8 cellular contexts compared by ENCODE assay signal in the genomic region with DNA sequence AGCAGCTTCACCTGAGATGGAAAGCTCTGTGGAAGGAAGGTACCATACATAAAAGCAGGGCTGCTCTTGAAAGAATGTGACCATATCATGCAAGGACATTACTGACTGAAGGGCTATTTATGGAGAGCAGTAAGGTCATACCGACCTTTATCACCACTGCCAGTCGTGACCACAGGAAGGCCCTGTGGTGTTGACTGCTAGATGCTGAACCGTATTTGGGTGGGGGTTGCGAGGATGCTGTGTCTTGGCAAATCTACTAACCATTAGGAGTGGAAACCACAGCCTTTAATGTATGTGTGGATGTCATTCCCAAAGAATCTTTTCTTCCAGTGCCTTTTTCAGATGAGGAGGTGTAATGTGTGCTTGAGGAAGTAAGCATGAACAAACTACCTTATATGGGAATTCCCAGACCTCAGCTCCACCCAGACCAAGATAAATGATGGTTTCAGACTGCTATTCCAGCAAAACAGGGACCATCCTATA.
DNase-seq lines count a peak whose midpoint lies in the region; ATAC-seq and TF ChIP-seq lines count a peak whose summit lies in the region.

No MANE protein-coding gene starts in this region.

- no peaks in the 10 kb centered on the region for H3K36me3 ChIP-seq in stomach smooth muscle (ENCODE audit: control insufficient read depth in 2 of 2, insufficient read depth in 2 of 2, low read length in 2 of 2)
- H3K36me3 ChIP-seq in A673 (ENCODE audit: insufficient read depth, low read length, poor library complexity, severe bottlenecking), result no peaks in the 10 kb centered on the region

- peak; percentile 62 for ATAC-seq in GM19035 (IDR thresholded peaks at IDR 0.05; ENCODE audit: unreplicated experiment)
- ATAC-seq in HG03521 (IDR thresholded peaks at IDR 0.05; ENCODE audit: unreplicated experiment), result peak; percentile 63
- ATAC-seq in left cardiac atrium, result peak; percentile 41 to 43

- no peaks in the 10 kb centered on the region for H3K27me3 ChIP-seq in stomach smooth muscle (ENCODE audit: control insufficient read depth in 1 of 2, insufficient read depth in 2 of 2, low read length in 2 of 2)
- no peaks in the 10 kb centered on the region for H3K27me3 ChIP-seq in A673 (replicated peaks; ENCODE audit: insufficient read depth, low read depth, low read length, poor library complexity)

- H3K4me3 ChIP-seq in WI38 (ENCODE audit: low read depth, low read length) (peak overlapping the region; percentile 35; the same call in 1 of the 2 replicates), stomach smooth muscle (ENCODE audit: low read length in 2 of 2) (no peak overlapping the region), A673 (ENCODE audit: low read depth, low read length, poor library complexity, severe bottlenecking) (no peak overlapping the region)

- CTCF ChIA-PET in A673 (lab: Charles Lee), result interaction anchor here (2.3 kb wide), 1 partner anchor 11 kb away, joined by 7 read pairs; no protein-coding TSS in a partner anchor

- TF ChIP-seq CTCF in WI38 (IDR thresholded peaks at IDR 0.05; ENCODE audit: low read depth, low read length) (no peak), A673 (conservative IDR thresholded peaks at IDR 0.05; ENCODE audit: low read depth, low read length) (no peak)

- H3K9ac ChIP-seq in stomach smooth muscle (ENCODE audit: low read length in 2 of 2), result no peak overlapping the region

- BruUV-seq in A673 (replicated peaks; lab: Mats Ljungman, UMichigan), result no TSS peak

- peak; percentile 100 for DNase-seq in A172 (ENCODE audit: low spot score)
- no peak for DNase-seq in left cardiac atrium
- DNase-seq in A673 (ENCODE audit: low spot score), result no peak
- no peak for DNase-seq in NCI-H2029 (lab: John Stamatoyannopoulos, UW)

- intact Hi-C loops in left cardiac atrium (cut with DNase I), result no loop called here
- intact Hi-C loops in A673 (cut with micrococcal nuclease; ENCODE audit: unreplicated experiment), result no loop called here

- H3K9me3 ChIP-seq in stomach smooth muscle (ENCODE audit: control insufficient read depth in 2 of 2, low read length in 2 of 2), result no peaks in the 10 kb centered on the region
- no peaks in the 10 kb centered on the region for H3K9me3 ChIP-seq in A673 (ENCODE audit: low read depth, low read length, poor library complexity, severe bottlenecking)

- H3K27ac ChIP-seq in stomach smooth muscle (ENCODE audit: low read length), result peak overlapping the region; percentile 42
- no peak overlapping the region for H3K27ac ChIP-seq in A673 (ENCODE audit: low read depth, low read length, poor library complexity, severe bottlenecking)

- peaks cover 10% of the 10 kb centered on the region for H3K4me1 ChIP-seq in stomach smooth muscle (ENCODE audit: control insufficient read depth, insufficient read depth, low read length)
- peaks cover 18% of the 10 kb centered on the region for H3K4me1 ChIP-seq in A673 (ENCODE audit: insufficient read depth, low read length, poor library complexity, severe bottlenecking)

- POLR2A ChIA-PET in A673 (lab: Charles Lee; ENCODE audit: low non-redundant PET), result no interaction called here
